In the genomic region with DNA sequence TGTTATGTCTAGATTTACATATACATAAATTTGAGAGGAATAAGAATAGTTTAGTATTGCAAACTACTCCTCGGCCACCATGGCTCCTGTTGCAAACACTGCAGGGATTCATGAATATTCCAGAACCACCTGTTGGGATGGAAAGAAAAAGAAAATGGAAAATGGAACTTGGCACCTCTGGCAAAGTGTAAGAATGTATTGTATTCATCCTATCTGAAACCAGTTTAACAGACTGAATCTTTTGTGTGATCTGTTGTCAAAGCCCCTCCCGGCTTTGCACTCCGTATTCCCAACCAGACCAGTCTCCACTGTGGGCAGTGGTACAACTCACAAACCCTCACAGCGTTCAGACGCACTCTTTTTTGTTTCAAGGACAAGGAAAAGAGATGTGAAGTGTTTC, we compare ENCODE assay signal across 15 cellular contexts.
DNase-seq lines count a peak whose midpoint lies in the region; ATAC-seq and TF ChIP-seq lines count a peak whose summit lies in the region.
"Had no signal": no experiment of that assay in that cellular context is flagged by ENCODE, and none has a peak within 500 bp of the region (broad histone marks: within the 10 kb centered on the region; RNA-seq: fewer than 3 reads in every experiment).

No MANE protein-coding gene starts in this region.

- H2AFZ ChIP-seq in H9 (ENCODE audit: low read length): no peak overlapping the region
- H2AFZ ChIP-seq in neuronal stem cell (ENCODE audit: low read length): peak overlapping the region; percentile 43
- H2AFZ ChIP-seq: GM23248 had no signal

- H3K36me3 ChIP-seq in iPS-18a (ENCODE audit: control insufficient read depth, low read depth, low read length) (no peaks in the 10 kb centered on the region), neuronal stem cell (replicated peaks in 1 of 2; ENCODE audit: control insufficient read depth in 2 of 2, insufficient read depth in 2 of 2, low read length in 2 of 2) (no peaks in the 10 kb centered on the region)
- H3K36me3 ChIP-seq: BE2C had no signal

- H3K27ac ChIP-seq in H9 (ENCODE audit: insufficient read length, low read depth, low read length): no peak overlapping the region
- peak overlapping the region; percentile 64 for H3K27ac ChIP-seq in iPS-18a (ENCODE audit: low read length)
- no peak overlapping the region for H3K27ac ChIP-seq in neuronal stem cell (replicated peaks; ENCODE audit: low read length)
- H3K27ac ChIP-seq: C4-2B, GM23248, KMS-11 had no signal

- peaks cover 25 to 29% of the 10 kb centered on the region in 2 experiments for H3K9me3 Mint-ChIP-seq in H9
- H3K9me3 Mint-ChIP-seq in WTC11: peaks cover 26% of the 10 kb centered on the region
- H3K9me3 Mint-ChIP-seq in progenitor cell of endocrine pancreas (ENCODE audit: low read depth): peaks cover 4% of the 10 kb centered on the region

- ATAC-seq in WTC11 (peak; percentile 74), GM19023 (IDR thresholded peaks at IDR 0.05; ENCODE audit: unreplicated experiment) (no peak)

- no peak overlapping the region for H3T11ph ChIP-seq in H9 (ENCODE audit: low read length)

- H2BK15ac ChIP-seq in H9 (ENCODE audit: low read depth, low read length) (no peak overlapping the region), neuronal stem cell (ENCODE audit: low read length) (no peak overlapping the region)

- H3K79me2 ChIP-seq in H9 (ENCODE audit: insufficient read depth, low read length): no peaks in the 10 kb centered on the region

- H3K23me2 ChIP-seq in H9 (ENCODE audit: insufficient read length, low read depth, low read length, poor library complexity, severe bottlenecking): no peaks in the 10 kb centered on the region

- H2BK12ac ChIP-seq in H9 (ENCODE audit: insufficient read length, low read depth, low read length) (no peak overlapping the region), neuronal stem cell (ENCODE audit: low read length) (no peak overlapping the region)

- no CpG with 5 or more reads among the region's 5 CpGs for WGBS in H9 (ENCODE audit: extremely low coverage, insufficient read length, low lambda C conversion rate)
- no CpG with 5 or more reads among the region's 5 CpGs for WGBS in neuronal stem cell (ENCODE audit: extremely low coverage in 2 of 2, insufficient read length in 2 of 2, insufficient replicate concordance in 1 of 2), 2 donors

- H3K79me1 ChIP-seq in H9 (ENCODE audit: insufficient read depth, low read depth, low read length, poor library complexity, severe bottlenecking) (no peaks in the 10 kb centered on the region), neuronal stem cell (ENCODE audit: low read depth, low read length) (no peaks in the 10 kb centered on the region)

- H4K8ac ChIP-seq in H9 (replicated peaks; ENCODE audit: insufficient read length, low read depth, low read length) (no peak overlapping the region), neuronal stem cell (ENCODE audit: low read depth, low read length) (no peak overlapping the region)

- no peak overlapping the region for H2BK20ac ChIP-seq in H9 (ENCODE audit: low read depth, low read length, poor library complexity, severe bottlenecking)

- CTCF ChIA-PET in WTC11 (lab: Charles Lee): interaction anchor here (0.6 to 0.7 kb wide), 2 partner anchors 125 to 216 kb away, joined by 3 to 4 read pairs; a partner anchor contains a TSS

- H4K20me1 ChIP-seq in H9 (ENCODE audit: control insufficient read depth, insufficient read depth, insufficient read length): no peaks in the 10 kb centered on the region

- no peak overlapping the region for H4K5ac ChIP-seq in H9 (ENCODE audit: insufficient read length, low read depth, low read length)

- H3K9me3 ChIP-seq in H9 (ENCODE audit: control insufficient read depth, low read depth, low read length): no peaks in the 10 kb centered on the region
- peaks cover 3% of the 10 kb centered on the region for H3K9me3 ChIP-seq in iPS-18a (ENCODE audit: control insufficient read depth, low read depth, low read length)
- H3K9me3 ChIP-seq in neuronal stem cell (replicated peaks in 1 of 2; ENCODE audit: control insufficient read depth in 2 of 2, insufficient read depth in 1 of 2, low read depth in 1 of 2, low read length in 2 of 2): no peaks in the 10 kb centered on the region
- H3K9me3 ChIP-seq: BE2C had no signal

- H3K23ac ChIP-seq in H9 (ENCODE audit: insufficient read length, low read depth, low read length) (no peak overlapping the region), neuronal stem cell (ENCODE audit: low read depth, low read length, poor library complexity) (no peak overlapping the region)

- H3K18ac ChIP-seq in H9 (ENCODE audit: insufficient read length, low read depth, low read length): no peak overlapping the region
- H3K18ac ChIP-seq in neuronal stem cell (ENCODE audit: low read length): no peak overlapping the region

- no peak overlapping the region for H2AK5ac ChIP-seq in H9 (ENCODE audit: insufficient read length, low read length)
- H2AK5ac ChIP-seq in neuronal stem cell (ENCODE audit: low read depth, low read length): no peak overlapping the region

- no peak overlapping the region for H2BK5ac ChIP-seq in H9 (ENCODE audit: insufficient read length, low read length)
- no peak overlapping the region for H2BK5ac ChIP-seq in neuronal stem cell (ENCODE audit: low read length)

- H3K4me2 ChIP-seq in H9 (ENCODE audit: insufficient read depth, insufficient read length, low read length) (peak overlapping the region; percentile 56), neuronal stem cell (ENCODE audit: insufficient read depth, low read length, poor library complexity, severe bottlenecking) (no peak overlapping the region)
- H3K4me2 ChIP-seq: KMS-11 had no signal

- no peak overlapping the region for H4K91ac ChIP-seq in H9 (ENCODE audit: insufficient read length, low read depth, low read length)
- no peak overlapping the region for H4K91ac ChIP-seq in neuronal stem cell (ENCODE audit: low read depth, low read length, poor library complexity)

- H3K14ac ChIP-seq in H9 (ENCODE audit: insufficient read depth, low read length): no peak overlapping the region
- H3K14ac ChIP-seq in neuronal stem cell (ENCODE audit: low read length): no peak overlapping the region

- H3K27ac Mint-ChIP-seq in H9 (peak overlapping the region; percentile 25 to 79 (median 79); a peak in 4 of 7 replicates), WTC11 (peak overlapping the region; percentile 71), progenitor cell of endocrine pancreas (no peak overlapping the region)
- H3K27ac Mint-ChIP-seq: CD4-positive, alpha-beta memory T cell had no signal

- H3K4me3 ChIP-seq in iPS-18a (ENCODE audit: low read length): peak overlapping the region; percentile 15
- no peak overlapping the region for H3K4me3 ChIP-seq in neuronal stem cell (ENCODE audit: low read length in 2 of 2)
- H3K4me3 ChIP-seq: GM23248 had no signal

- H3K27me3 Mint-ChIP-seq in H9 (ENCODE audit: low read depth): peaks cover 2% of the 10 kb centered on the region; the same call in 1 of the 2 replicates
- no peaks in the 10 kb centered on the region for H3K27me3 Mint-ChIP-seq in WTC11 (ENCODE audit: low read depth)
- no peaks in the 10 kb centered on the region for H3K27me3 Mint-ChIP-seq in progenitor cell of endocrine pancreas

- H3K27me3 ChIP-seq in H9 (ENCODE audit: insufficient read depth, low read length) (no peaks in the 10 kb centered on the region), iPS-18a (ENCODE audit: control insufficient read depth, insufficient read depth, low read length) (no peaks in the 10 kb centered on the region), neuronal stem cell (ENCODE audit: control insufficient read depth in 3 of 3, insufficient read depth in 3 of 3, low read depth in 1 of 3, low read length in 3 of 3) (peaks cover 0 to 4% (median 2%) of the 10 kb centered on the region in 3 experiments)
- H3K27me3 ChIP-seq: BE2C had no signal

- H3K4me3 Mint-ChIP-seq in H9 (peak overlapping the region; percentile 7 to 27; a peak in 4 of 5 replicates), WTC11 (peak overlapping the region; percentile 36), progenitor cell of endocrine pancreas (ENCODE audit: low read depth) (no peak overlapping the region)
- H3K4me3 Mint-ChIP-seq: CD4-positive, alpha-beta memory T cell had no signal

- DNase-seq in H9 (no peak), WTC11 (ENCODE audit: low spot score) (no peak), neuronal stem cell (ENCODE audit: low spot score) (no peak), NCI-H1417 (lab: John Stamatoyannopoulos, UW) (no peak), DMS53 treated with DMSO at 0.1 percent for 48 hours (lab: John Stamatoyannopoulos, UW; ENCODE audit: unreplicated experiment) (no peak), progenitor cell of endocrine pancreas (ENCODE audit: low spot score, unreplicated experiment) (no peak)
- DNase-seq: BE2C; CD4-positive, alpha-beta memory T cell; DMS53; GM23248; HCEC 1CT had no signal

- TF ChIP-seq CTCF in H9 (conservative IDR thresholded peaks at IDR 0.05) (no peak), WTC11 (IDR thresholded peaks at IDR 0.05) (no peak), progenitor cell of endocrine pancreas (IDR thresholded peaks at IDR 0.05; ENCODE audit: unreplicated experiment) (no peak)

- H3K4me1 ChIP-seq in H9 (ENCODE audit: insufficient read depth, low read length) (peaks cover 5% of the 10 kb centered on the region), iPS-18a (ENCODE audit: control insufficient read depth, low read depth, low read length) (peaks cover 21% of the 10 kb centered on the region), neuronal stem cell (ENCODE audit: control insufficient read depth in 2 of 2, insufficient read depth in 1 of 2, low read depth in 1 of 2, low read length in 2 of 2) (peaks cover 0 to 4% of the 10 kb centered on the region in 2 donors)
- H3K4me1 ChIP-seq: BE2C had no signal

- peaks cover 30 to 39% of the 10 kb centered on the region in 2 experiments for H3K4me1 Mint-ChIP-seq in H9
- H3K4me1 Mint-ChIP-seq in WTC11: peaks cover 41% of the 10 kb centered on the region
- peaks cover 3% of the 10 kb centered on the region for H3K4me1 Mint-ChIP-seq in progenitor cell of endocrine pancreas (ENCODE audit: low read depth)
- H3K4me1 Mint-ChIP-seq: CD4-positive, alpha-beta memory T cell had no signal

- H3K9ac ChIP-seq in H9 (ENCODE audit: extremely low read depth, insufficient read length, low read length) (no peak overlapping the region), iPS-18a (ENCODE audit: low read length) (no peak overlapping the region), neuronal stem cell (ENCODE audit: low read depth, low read length, poor library complexity) (no peak overlapping the region)
- H3K9ac ChIP-seq: GM23248, KMS-11 had no signal

- H3K56ac ChIP-seq in H9 (ENCODE audit: insufficient read length, low read depth, low read length): no peak overlapping the region

- H3K36me3 Mint-ChIP-seq in H9 (ENCODE audit: insufficient read depth in 1 of 3, low read depth in 3 of 3) (peaks cover 14 to 28% (median 15%) of the 10 kb centered on the region in 3 experiments), WTC11 (peaks cover 26% of the 10 kb centered on the region), progenitor cell of endocrine pancreas (ENCODE audit: insufficient read depth) (no peaks in the 10 kb centered on the region)

- POLR2A ChIA-PET in WTC11 (lab: Charles Lee): interaction anchor here (0.7 to 1.2 kb wide), 2 partner anchors 11 to 22 kb away, joined by 4 to 7 read pairs; no protein-coding TSS in a partner anchor

- H3K4ac ChIP-seq in H9 (ENCODE audit: low read depth, low read length) (no peak overlapping the region), neuronal stem cell (ENCODE audit: low read length) (no peak overlapping the region)

- H2BK120ac ChIP-seq in H9 (ENCODE audit: low read depth, low read length, poor library complexity, severe bottlenecking) (no peak overlapping the region), neuronal stem cell (ENCODE audit: low read depth, low read length) (no peak overlapping the region)
